In genomic region chrX:103918584-103919335, GRCh38 we compare ENCODE assay signal across 8 cellular contexts. TPM values are rescaled to one million over a fixed set of nuclear protein-coding genes. Genes with fewer than 3 reads are reported as not detected.
DNase-seq lines count a peak whose midpoint lies in the region; ATAC-seq and TF ChIP-seq lines count a peak whose summit lies in the region.

No MANE protein-coding gene starts in this region.

- no peak overlapping the region for H2BK5ac ChIP-seq in mesendoderm (ENCODE audit: low read length)

- peak overlapping the region; percentile 58 for H3K4me3 ChIP-seq in effector memory CD4-positive, alpha-beta T cell (ENCODE audit: insufficient read depth, low read depth, low read length, poor library complexity, severe bottlenecking)
- peak overlapping the region; percentile 56 for H3K4me3 ChIP-seq in mesendoderm (ENCODE audit: low read length)

- WGBS in mesendoderm (ENCODE audit: extremely low coverage, insufficient coverage, low lambda C conversion rate), result no CpG with 5 or more reads among the region's 65 CpGs

- peak; percentile 69 for ATAC-seq in HG03196 (IDR thresholded peaks at IDR 0.05; ENCODE audit: unreplicated experiment)

- peaks cover 13% of the 10 kb centered on the region for H3K4me1 ChIP-seq in effector memory CD4-positive, alpha-beta T cell (ENCODE audit: control insufficient read depth, insufficient read depth, low read length, poor library complexity, severe bottlenecking)
- no peaks in the 10 kb centered on the region for H3K4me1 ChIP-seq in mesendoderm (ENCODE audit: control insufficient read depth, low read depth, low read length)

- no peak overlapping the region for H2BK120ac ChIP-seq in mesendoderm (ENCODE audit: low read depth, low read length)

- H3K27me3 ChIP-seq in effector memory CD4-positive, alpha-beta T cell (replicated peaks; ENCODE audit: control insufficient read depth, insufficient read depth, low read length, poor library complexity, severe bottlenecking), result no peaks in the 10 kb centered on the region
- no peaks in the 10 kb centered on the region for H3K27me3 ChIP-seq in mesendoderm (ENCODE audit: insufficient read depth, low read length, poor library complexity)

- peak; percentile 68 for TF ChIP-seq POLR2A in GM19099 (IDR thresholded peaks at IDR 0.05; ENCODE audit: extremely low read depth, insufficient read length, low read depth)

- H4K5ac ChIP-seq in mesendoderm (ENCODE audit: low read length), result no peak overlapping the region

- no peak overlapping the region for H3K4ac ChIP-seq in mesendoderm (ENCODE audit: low read depth, low read length)

- peak overlapping the region; percentile 84 for H3K56ac ChIP-seq in mesendoderm (ENCODE audit: low read length)

- H3K27ac Mint-ChIP-seq in activated CD4-positive, alpha-beta memory T cell treated with anti-CD3 and anti-CD28 coated beads for 36 hours, result peak overlapping the region; percentile 94

- no peaks in the 10 kb centered on the region for H3K79me2 ChIP-seq in mesendoderm (ENCODE audit: control insufficient read depth, insufficient read depth, low read length)

- no peak overlapping the region for H2BK15ac ChIP-seq in mesendoderm (replicated peaks; ENCODE audit: low read depth)

- POLR2A ChIA-PET in activated CD4-positive, alpha-beta memory T cell treated with anti-CD3 and anti-CD28 coated beads for 36 hours (lab: Charles Lee), result interaction anchor here (1.7 to 2.1 kb wide), 2 partner anchors 233 to 238 kb away, joined by 6 read pairs; partner anchors contain the start of gene SLC25A53

- H2AK5ac ChIP-seq in mesendoderm (ENCODE audit: low read length), result no peak overlapping the region

- peaks cover 18% of the 10 kb centered on the region for H3K4me1 Mint-ChIP-seq in activated CD4-positive, alpha-beta memory T cell treated with anti-CD3 and anti-CD28 coated beads for 36 hours (ENCODE audit: low read depth)

- H3K79me1 ChIP-seq in mesendoderm (ENCODE audit: low read length), result no peaks in the 10 kb centered on the region

- no peak for TF ChIP-seq CTCF in C4-2B (conservative IDR thresholded peaks at IDR 0.05)

- H3K27ac ChIP-seq in C4-2B (peak overlapping the region; percentile 69), mesendoderm (ENCODE audit: low read depth, low read length) (peak overlapping the region; percentile 45)
- H3K27ac ChIP-seq in effector memory CD4-positive, alpha-beta T cell (ENCODE audit: insufficient read depth, low read length, poor library complexity, severe bottlenecking), result peak overlapping the region; percentile 63

- peak overlapping the region; percentile 72 for H3K9ac ChIP-seq in mesendoderm (ENCODE audit: low read length)

- intact Hi-C loops in activated CD4-positive, alpha-beta memory T cell treated with anti-CD3 and anti-CD28 coated beads for 36 hours (cut with micrococcal nuclease), result loop anchor here (1.0 to 5.0 kb wide), 7 partner anchors 14 to 238 kb away; partner anchors contain the start of genes MORF4L2, RAB9B, SLC25A53 and ZCCHC18

- CTCF ChIA-PET in activated CD4-positive, alpha-beta memory T cell treated with anti-CD3 and anti-CD28 coated beads for 36 hours (lab: Charles Lee), result interaction anchor here (0.7 to 2.5 kb wide), 14 partner anchors 9 to 238 kb away, joined by 3 to 6 read pairs (median 4); partner anchors contain the start of gene SLC25A53

- no peaks in the 10 kb centered on the region for H3K9me3 Mint-ChIP-seq in activated CD4-positive, alpha-beta memory T cell treated with anti-CD3 and anti-CD28 coated beads for 36 hours

- DNase-seq in NCI-H460 (ENCODE audit: extremely low read depth, low read depth), result peak; percentile 46
- DNase-seq in activated CD4-positive, alpha-beta memory T cell treated with anti-CD3 and anti-CD28 coated beads for 36 hours, result peak; percentile 78
- peak; percentile 20 to 47 (median 41) for DNase-seq in effector memory CD4-positive, alpha-beta T cell
- DNase-seq in mesendoderm, result peak; percentile 84
- DNase-seq in stimulated activated CD8-positive, alpha-beta memory T cell treated with anti-CD3 and anti-CD28 coated beads, Interleukin-15, amount 100 ng/mL, for 24 hours (ENCODE audit: low read depth), result peak; percentile 12

- H3K4me3 Mint-ChIP-seq in activated CD4-positive, alpha-beta memory T cell treated with anti-CD3 and anti-CD28 coated beads for 36 hours, result peak overlapping the region; percentile 91

- H3K18ac ChIP-seq in mesendoderm (ENCODE audit: low read length), result no peak overlapping the region

- no peaks in the 10 kb centered on the region for H3K27me3 Mint-ChIP-seq in activated CD4-positive, alpha-beta memory T cell treated with anti-CD3 and anti-CD28 coated beads for 36 hours

- peaks cover 2% of the 10 kb centered on the region for H3K36me3 Mint-ChIP-seq in activated CD4-positive, alpha-beta memory T cell treated with anti-CD3 and anti-CD28 coated beads for 36 hours

- no peaks in the 10 kb centered on the region for H3K36me3 ChIP-seq in effector memory CD4-positive, alpha-beta T cell (ENCODE audit: control insufficient read depth, insufficient read depth, low read length)
- no peaks in the 10 kb centered on the region for H3K36me3 ChIP-seq in mesendoderm (ENCODE audit: control insufficient read depth, insufficient read depth, low read length)

- H3K4me2 ChIP-seq in mesendoderm (ENCODE audit: low read length), result peak overlapping the region; percentile 36

- no peaks in the 10 kb centered on the region for H3K9me3 ChIP-seq in effector memory CD4-positive, alpha-beta T cell (ENCODE audit: control insufficient read depth, low read length)

- H4K8ac ChIP-seq in mesendoderm (ENCODE audit: low read depth, low read length), result no peak overlapping the region

- H3K23ac ChIP-seq in mesendoderm (ENCODE audit: low read length), result no peak overlapping the region

RNA-seq across cellular contexts. Expression of gene TMSB15B, which starts 43.7 kb away (rescaled TPM):
- total RNA-seq in NCI-H460 (2014; rRNA removed; shearing (Covaris generic)), result 4.8 and 7.4 TPM in 2 replicates
- polyA plus RNA-seq in NCI-H460 (2014; cell fraction: nucleus; rRNA removed), result 7.5 and 17.7 TPM in 2 replicates
- total RNA-seq in activated CD4-positive, alpha-beta memory T cell treated with anti-CD3 and anti-CD28 coated beads for 36 hours, result 1 to 10 TPM; 6.2 to 8.6 TPM
- polyA plus RNA-seq in mesendoderm (2013, experiment 1 of 2), result 10.3 TPM
- polyA plus RNA-seq in mesendoderm (2013, experiment 2 of 2), result 10.0 TPM

Comparison
In these comparisons a context has a peak if more than half of its experiments do, and no peak if none do; other contexts are left out.
1. Peak in every context shown above with its lines: DNase-seq, ATAC-seq, H3K4me3 ChIP-seq and H3K27ac ChIP-seq.
2. DNase-seq: peak in every context shown above with its lines; median percentile 84 in mesendoderm; 78 in activated CD4-positive, alpha-beta memory T cell treated with anti-CD3 and anti-CD28 coated beads for 36 hours; 46 in NCI-H460; 41 in effector memory CD4-positive, alpha-beta T cell; 12 in stimulated activated CD8-positive, alpha-beta memory T cell treated with anti-CD3 and anti-CD28 coated beads, Interleukin-15, amount 100 ng/mL, for 24 hours.